ENCODE assay signal across 1 cellular context in the genomic region with DNA sequence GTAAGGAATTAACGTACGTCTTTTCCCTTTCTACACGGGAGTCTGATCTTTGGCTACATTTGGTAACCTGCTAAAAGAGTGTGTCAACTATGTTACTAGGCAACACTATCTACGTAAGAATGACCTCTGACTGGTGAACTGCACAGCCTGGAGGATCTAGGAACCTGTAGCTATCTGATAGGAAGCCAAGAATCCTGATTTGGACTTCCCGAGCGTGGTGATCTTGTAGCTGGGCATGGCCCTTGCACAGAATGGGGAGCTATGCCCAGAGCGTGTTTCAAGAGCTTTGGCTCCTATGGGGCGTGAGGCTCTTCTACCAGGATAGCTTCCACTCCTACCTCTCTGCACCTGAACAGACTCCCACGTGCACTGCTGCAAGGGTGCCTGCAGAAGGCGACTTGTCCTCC.
TF ChIP-seq lines count a peak whose summit lies in the region.

No MANE protein-coding gene starts in this region.

TF ChIP-seq in GM23338, 12 proteins besides CTCF, POLR2A, EP300 and RAD21:
- TF ChIP-seq EZH2phosphoT487 (IDR thresholded peaks at IDR 0.05; ENCODE audit: unreplicated experiment) (no peak), POLR2AphosphoS5 (IDR thresholded peaks at IDR 0.05; ENCODE audit: low read depth) (no peak), STAT1 (IDR thresholded peaks at IDR 0.05; ENCODE audit: unreplicated experiment) (no peak), CREB1 (CRISPR knock-in tag; IDR thresholded peaks at IDR 0.05; ENCODE audit: low read depth) (no peak), ZNF331 (CRISPR knock-in tag; IDR thresholded peaks at IDR 0.05; ENCODE audit: low read depth) (no peak), NANOG (IDR thresholded peaks at IDR 0.05; ENCODE audit: borderline replicate concordance) (no peak), JUNB (IDR thresholded peaks at IDR 0.05; ENCODE audit: unreplicated experiment) (no peak), ZNF114 (CRISPR knock-in tag; IDR thresholded peaks at IDR 0.05) (no peak)
- TF ChIP-seq, protein P1, sequence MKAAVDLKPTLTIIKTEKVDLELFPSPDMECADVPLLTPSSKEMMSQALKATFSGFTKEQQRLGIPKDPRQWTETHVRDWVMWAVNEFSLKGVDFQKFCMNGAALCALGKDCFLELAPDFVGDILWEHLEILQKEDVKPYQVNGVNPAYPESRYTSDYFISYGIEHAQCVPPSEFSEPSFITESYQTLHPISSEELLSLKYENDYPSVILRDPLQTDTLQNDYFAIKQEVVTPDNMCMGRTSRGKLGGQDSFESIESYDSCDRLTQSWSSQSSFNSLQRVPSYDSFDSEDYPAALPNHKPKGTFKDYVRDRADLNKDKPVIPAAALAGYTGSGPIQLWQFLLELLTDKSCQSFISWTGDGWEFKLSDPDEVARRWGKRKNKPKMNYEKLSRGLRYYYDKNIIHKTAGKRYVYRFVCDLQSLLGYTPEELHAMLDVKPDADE (IDR thresholded peaks at IDR 0.05), result no peak
- TF ChIP-seq, protein P2, sequence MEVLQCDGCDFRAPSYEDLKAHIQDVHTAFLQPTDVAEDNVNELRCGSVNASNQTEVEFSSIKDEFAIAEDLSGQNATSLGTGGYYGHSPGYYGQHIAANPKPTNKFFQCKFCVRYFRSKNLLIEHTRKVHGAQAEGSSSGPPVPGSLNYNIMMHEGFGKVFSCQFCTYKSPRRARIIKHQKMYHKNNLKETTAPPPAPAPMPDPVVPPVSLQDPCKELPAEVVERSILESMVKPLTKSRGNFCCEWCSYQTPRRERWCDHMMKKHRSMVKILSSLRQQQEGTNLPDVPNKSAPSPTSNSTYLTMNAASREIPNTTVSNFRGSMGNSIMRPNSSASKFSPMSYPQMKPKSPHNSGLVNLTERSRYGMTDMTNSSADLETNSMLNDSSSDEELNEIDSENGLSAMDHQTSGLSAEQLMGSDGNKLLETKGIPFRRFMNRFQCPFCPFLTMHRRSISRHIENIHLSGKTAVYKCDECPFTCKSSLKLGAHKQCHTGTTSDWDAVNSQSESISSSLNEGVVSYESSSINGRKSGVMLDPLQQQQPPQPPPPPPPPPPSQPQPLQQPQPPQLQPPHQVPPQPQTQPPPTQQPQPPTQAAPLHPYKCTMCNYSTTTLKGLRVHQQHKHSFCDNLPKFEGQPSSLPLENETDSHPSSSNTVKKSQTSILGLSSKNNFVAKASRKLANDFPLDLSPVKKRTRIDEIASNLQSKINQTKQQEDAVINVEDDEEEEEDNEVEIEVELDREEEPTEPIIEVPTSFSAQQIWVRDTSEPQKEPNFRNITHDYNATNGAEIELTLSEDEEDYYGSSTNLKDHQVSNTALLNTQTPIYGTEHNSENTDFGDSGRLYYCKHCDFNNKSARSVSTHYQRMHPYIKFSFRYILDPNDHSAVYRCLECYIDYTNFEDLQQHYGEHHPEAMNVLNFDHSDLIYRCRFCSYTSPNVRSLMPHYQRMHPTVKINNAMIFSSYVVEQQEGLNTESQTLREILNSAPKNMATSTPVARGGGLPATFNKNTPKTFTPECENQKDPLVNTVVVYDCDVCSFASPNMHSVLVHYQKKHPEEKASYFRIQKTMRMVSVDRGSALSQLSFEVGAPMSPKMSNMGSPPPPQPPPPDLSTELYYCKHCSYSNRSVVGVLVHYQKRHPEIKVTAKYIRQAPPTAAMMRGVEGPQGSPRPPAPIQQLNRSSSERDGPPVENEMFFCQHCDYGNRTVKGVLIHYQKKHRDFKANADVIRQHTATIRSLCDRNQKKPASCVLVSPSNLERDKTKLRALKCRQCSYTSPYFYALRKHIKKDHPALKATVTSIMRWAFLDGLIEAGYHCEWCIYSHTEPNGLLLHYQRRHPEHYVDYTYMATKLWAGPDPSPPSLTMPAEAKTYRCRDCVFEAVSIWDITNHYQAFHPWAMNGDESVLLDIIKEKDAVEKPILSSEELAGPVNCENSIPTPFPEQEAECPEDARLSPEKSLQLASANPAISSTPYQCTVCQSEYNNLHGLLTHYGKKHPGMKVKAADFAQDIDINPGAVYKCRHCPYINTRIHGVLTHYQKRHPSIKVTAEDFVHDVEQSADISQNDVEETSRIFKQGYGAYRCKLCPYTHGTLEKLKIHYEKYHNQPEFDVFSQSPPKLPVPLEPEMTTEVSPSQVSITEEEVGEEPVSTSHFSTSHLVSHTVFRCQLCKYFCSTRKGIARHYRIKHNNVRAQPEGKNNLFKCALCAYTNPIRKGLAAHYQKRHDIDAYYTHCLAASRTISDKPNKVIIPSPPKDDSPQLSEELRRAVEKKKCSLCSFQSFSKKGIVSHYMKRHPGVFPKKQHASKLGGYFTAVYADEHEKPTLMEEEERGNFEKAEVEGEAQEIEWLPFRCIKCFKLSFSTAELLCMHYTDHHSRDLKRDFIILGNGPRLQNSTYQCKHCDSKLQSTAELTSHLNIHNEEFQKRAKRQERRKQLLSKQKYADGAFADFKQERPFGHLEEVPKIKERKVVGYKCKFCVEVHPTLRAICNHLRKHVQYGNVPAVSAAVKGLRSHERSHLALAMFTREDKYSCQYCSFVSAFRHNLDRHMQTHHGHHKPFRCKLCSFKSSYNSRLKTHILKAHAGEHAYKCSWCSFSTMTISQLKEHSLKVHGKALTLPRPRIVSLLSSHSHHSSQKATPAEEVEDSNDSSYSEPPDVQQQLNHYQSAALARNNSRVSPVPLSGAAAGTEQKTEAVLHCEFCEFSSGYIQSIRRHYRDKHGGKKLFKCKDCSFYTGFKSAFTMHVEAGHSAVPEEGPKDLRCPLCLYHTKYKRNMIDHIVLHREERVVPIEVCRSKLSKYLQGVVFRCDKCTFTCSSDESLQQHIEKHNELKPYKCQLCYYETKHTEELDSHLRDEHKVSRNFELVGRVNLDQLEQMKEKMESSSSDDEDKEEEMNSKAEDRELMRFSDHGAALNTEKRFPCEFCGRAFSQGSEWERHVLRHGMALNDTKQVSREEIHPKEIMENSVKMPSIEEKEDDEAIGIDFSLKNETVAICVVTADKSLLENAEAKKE (CRISPR knock-in tag; IDR thresholded peaks at IDR 0.05), result no peak
- TF ChIP-seq, protein P3, sequence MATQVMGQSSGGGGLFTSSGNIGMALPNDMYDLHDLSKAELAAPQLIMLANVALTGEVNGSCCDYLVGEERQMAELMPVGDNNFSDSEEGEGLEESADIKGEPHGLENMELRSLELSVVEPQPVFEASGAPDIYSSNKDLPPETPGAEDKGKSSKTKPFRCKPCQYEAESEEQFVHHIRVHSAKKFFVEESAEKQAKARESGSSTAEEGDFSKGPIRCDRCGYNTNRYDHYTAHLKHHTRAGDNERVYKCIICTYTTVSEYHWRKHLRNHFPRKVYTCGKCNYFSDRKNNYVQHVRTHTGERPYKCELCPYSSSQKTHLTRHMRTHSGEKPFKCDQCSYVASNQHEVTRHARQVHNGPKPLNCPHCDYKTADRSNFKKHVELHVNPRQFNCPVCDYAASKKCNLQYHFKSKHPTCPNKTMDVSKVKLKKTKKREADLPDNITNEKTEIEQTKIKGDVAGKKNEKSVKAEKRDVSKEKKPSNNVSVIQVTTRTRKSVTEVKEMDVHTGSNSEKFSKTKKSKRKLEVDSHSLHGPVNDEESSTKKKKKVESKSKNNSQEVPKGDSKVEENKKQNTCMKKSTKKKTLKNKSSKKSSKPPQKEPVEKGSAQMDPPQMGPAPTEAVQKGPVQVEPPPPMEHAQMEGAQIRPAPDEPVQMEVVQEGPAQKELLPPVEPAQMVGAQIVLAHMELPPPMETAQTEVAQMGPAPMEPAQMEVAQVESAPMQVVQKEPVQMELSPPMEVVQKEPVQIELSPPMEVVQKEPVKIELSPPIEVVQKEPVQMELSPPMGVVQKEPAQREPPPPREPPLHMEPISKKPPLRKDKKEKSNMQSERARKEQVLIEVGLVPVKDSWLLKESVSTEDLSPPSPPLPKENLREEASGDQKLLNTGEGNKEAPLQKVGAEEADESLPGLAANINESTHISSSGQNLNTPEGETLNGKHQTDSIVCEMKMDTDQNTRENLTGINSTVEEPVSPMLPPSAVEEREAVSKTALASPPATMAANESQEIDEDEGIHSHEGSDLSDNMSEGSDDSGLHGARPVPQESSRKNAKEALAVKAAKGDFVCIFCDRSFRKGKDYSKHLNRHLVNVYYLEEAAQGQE (IDR thresholded peaks at IDR 0.05; ENCODE audit: unreplicated experiment), result no peak
